ENCODE assay signal across 8 cellular contexts in genomic region chr14:74019743-74020142, GRCh38. TPM values are rescaled to one million over a fixed set of nuclear protein-coding genes. Genes with fewer than 3 reads are reported as not detected.
DNase-seq lines count a peak whose midpoint lies in the region; ATAC-seq and TF ChIP-seq lines count a peak whose summit lies in the region.

No MANE protein-coding gene starts in this region.

- H3K27me3 Mint-ChIP-seq in nephron progenitor cell (ENCODE audit: low read depth, poor library complexity) = peaks cover 3% of the 10 kb centered on the region

- H3K27ac Mint-ChIP-seq in nephron progenitor cell = peak overlapping the region; percentile 83

- TF ChIP-seq CTCF in PC-9 (conservative IDR thresholded peaks at IDR 0.05) (no peak), epithelial cell of esophagus (IDR thresholded peaks at IDR 0.05; ENCODE audit: insufficient read depth, low read depth, low read length, missing control alignments) (no peak), nephron progenitor cell (IDR thresholded peaks at IDR 0.05) (no peak)

- H4K20me1 ChIP-seq in PC-9 (ENCODE audit: insufficient read depth) = no peaks in the 10 kb centered on the region

- no peaks in the 10 kb centered on the region for H3K9me3 ChIP-seq in PC-9 (ENCODE audit: insufficient read depth, low read depth)

- peak overlapping the region; percentile 92 for H3K4me3 Mint-ChIP-seq in nephron progenitor cell

- POLR2A ChIA-PET in PC-9 (lab: Charles Lee; ENCODE audit: unreplicated experiment) = no interaction called here

- H3K9me3 Mint-ChIP-seq in nephron progenitor cell = no peaks in the 10 kb centered on the region

- H3K36me3 ChIP-seq in PC-9 (ENCODE audit: low read depth) = no peaks in the 10 kb centered on the region

- CTCF ChIA-PET in PC-9 (lab: Charles Lee) = no interaction called here

- no peaks in the 10 kb centered on the region for H3K36me3 Mint-ChIP-seq in nephron progenitor cell (ENCODE audit: low read depth)

- peak overlapping the region; percentile 50 for H3K27ac ChIP-seq in PC-9

- H3K4me2 ChIP-seq in PC-9 = peak overlapping the region; percentile 94

- no peak for ATAC-seq in HG03280 (IDR thresholded peaks at IDR 0.05; ENCODE audit: unreplicated experiment)

- no peaks in the 10 kb centered on the region for H3K27me3 ChIP-seq in PC-9 (ENCODE audit: insufficient read depth, low read depth)

- H3K4me3 ChIP-seq in PC-9 (peak overlapping the region; percentile 79), epithelial cell of esophagus (ENCODE audit: low read length) (peak overlapping the region; percentile 70)

- H3K4me1 ChIP-seq in PC-9 (replicated peaks; ENCODE audit: insufficient read depth) = peaks cover 8% of the 10 kb centered on the region

- peak; percentile 15 for DNase-seq in D341Med (ENCODE audit: low spot score)
- DNase-seq in PC-9 = peak in 1 of 2 experiments; percentile 7
- peak; percentile 10 for DNase-seq in epithelial cell of esophagus (ENCODE audit: low read depth)
- DNase-seq in nephron progenitor cell = no peak
- DNase-seq in cortex of kidney (lab: John Stamatoyannopoulos, UW) = no peak
- no peak for DNase-seq in DMS79 treated with DMSO at 0.1 percent for 48 hours (lab: John Stamatoyannopoulos, UW)
- no peak for DNase-seq in activated CD4-positive, alpha-beta T cell treated with anti-CD3 and anti-CD28 coated beads for 1 hour

- H3K9me2 ChIP-seq in PC-9 (ENCODE audit: insufficient read depth) = no peaks in the 10 kb centered on the region

- H3K79me2 ChIP-seq in PC-9 (ENCODE audit: low read depth) = no peaks in the 10 kb centered on the region

- peak overlapping the region; percentile 99 for H2AFZ ChIP-seq in PC-9

- intact Hi-C loops in PC-9 (cut with micrococcal nuclease; ENCODE audit: unreplicated experiment) = loop anchor here (2.0 kb wide), 1 partner anchor 69 kb away; the partner anchor contains the start of genes COQ6 and FAM161B

- peaks cover 17% of the 10 kb centered on the region for H3K4me1 Mint-ChIP-seq in nephron progenitor cell

- peaks cover 25% of the 10 kb centered on the region; the same call in 1 of the 2 replicates for H3F3A ChIP-seq in PC-9 (ENCODE audit: insufficient read depth, low read depth)

- BruUV-seq in PC-9 (replicated peaks; lab: Mats Ljungman, UMichigan) = TSS peak; percentile 69

RNA-seq across cellular contexts. Expression of gene BBOF1, which starts 0.6 kb away (rescaled TPM):
- total RNA-seq in PC-9 (2021) = 5.5 and 6.8 TPM in 2 replicates

RNA-seq across cellular contexts. Expression of gene ENTPD5, which starts 0.7 kb away (rescaled TPM):
- total RNA-seq in PC-9 (2021) = 12.3 and 12.6 TPM in 2 replicates

Comparison
In these comparisons a context has a peak if more than half of its experiments do, and no peak if none do; other contexts are left out.
1. DNase-seq: peak in D341Med (single experiment) and epithelial cell of esophagus (single experiment); none in nephron progenitor cell (single experiment), cortex of kidney (single experiment), DMS79 treated with DMSO at 0.1 percent for 48 hours (single experiment) and activated CD4-positive, alpha-beta T cell treated with anti-CD3 and anti-CD28 coated beads for 1 hour (single experiment).